ENCODE assay signal across 13 cellular contexts in the genomic region with DNA sequence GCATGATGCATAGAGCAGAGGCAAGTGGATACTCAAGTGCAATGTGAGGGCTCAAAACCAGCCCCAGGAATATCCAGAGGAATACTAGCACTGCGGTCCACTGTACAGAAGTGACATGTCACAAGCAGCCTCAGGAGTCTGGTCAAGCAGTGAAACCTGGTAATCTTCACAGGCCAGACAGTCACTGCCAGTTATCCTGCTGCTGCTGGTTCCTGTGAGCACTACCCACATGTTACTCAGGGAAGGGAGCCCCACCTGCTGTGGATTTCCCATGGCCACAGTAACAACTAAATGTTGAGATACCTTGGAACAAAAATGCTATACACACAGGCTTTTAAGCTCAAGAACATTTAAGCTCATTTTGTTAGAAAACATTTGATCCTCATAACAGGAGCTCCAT.
"Had no signal": no experiment of that assay in that cellular context is flagged by ENCODE, and none has a peak within 500 bp of the region (broad histone marks: within the 10 kb centered on the region; RNA-seq: fewer than 3 reads in every experiment).

No MANE protein-coding gene starts in this region.

- DNase-seq: effector memory CD8-positive, alpha-beta T cell; gastrocnemius medialis; heart right ventricle; hypothalamus; kidney glomerular epithelial cell; mesendoderm; naive thymus-derived CD4-positive, alpha-beta T cell; nephron progenitor cell; right cardiac atrium; small intestine; stimulated activated CD4-positive, alpha-beta T cell treated with anti-CD3 and anti-CD28 coated beads, Interleukin-12 subunit alpha, Interleukin-12 subunit beta, amount 100 ng/mL, for 4 hours; stimulated activated naive CD8-positive, alpha-beta T cell treated with anti-CD3 and anti-CD28 coated beads, Interleukin-15, Interleukin-2, amounts not matched to agents 100 U/mL and 50 U/mL, for 24 hours; thyroid gland had no signal
